Comparison of ENCODE assay signal across 2 cellular contexts in genomic region chr7:33673029-33673700, GRCh38.
TF ChIP-seq lines count a peak whose summit lies in the region.

No MANE protein-coding gene starts in this region.

TF ChIP-seq in SK-N-SH, 30 proteins besides CTCF, POLR2A, EP300 and RAD21 (continued from another document):
- no peak for TF ChIP-seq SMC3 (IDR thresholded peaks at IDR 0.05; ENCODE audit: low read depth, low read length)
- TF ChIP-seq ELF1 (IDR thresholded peaks at IDR 0.05): no peak

TF ChIP-seq in SK-N-SH treated with all-trans-retinoic acid at 6 μM for 48 hours, 23 proteins besides CTCF, POLR2A, EP300 and RAD21:
- TF ChIP-seq CSRNP3 (CRISPR knock-in tag; IDR thresholded peaks at IDR 0.05) (no peak), ZNF70 (CRISPR knock-in tag; IDR thresholded peaks at IDR 0.05) (no peak), CREB5 (CRISPR knock-in tag; IDR thresholded peaks at IDR 0.05; ENCODE audit: low read depth) (no peak), ZFP3 (CRISPR knock-in tag; IDR thresholded peaks at IDR 0.05) (no peak), POU6F1 (CRISPR knock-in tag; IDR thresholded peaks at IDR 0.05; ENCODE audit: borderline replicate concordance, low read depth) (no peak), GLIS3 (CRISPR knock-in tag; IDR thresholded peaks at IDR 0.05) (no peak), ZC3H10 (CRISPR knock-in tag; IDR thresholded peaks at IDR 0.05) (no peak), TSHZ2 (CRISPR knock-in tag; IDR thresholded peaks at IDR 0.05) (no peak), CSDC2 (CRISPR knock-in tag; IDR thresholded peaks at IDR 0.05) (no peak)
